Comparison of ENCODE assay signal across 1 cellular context in the genomic region with DNA sequence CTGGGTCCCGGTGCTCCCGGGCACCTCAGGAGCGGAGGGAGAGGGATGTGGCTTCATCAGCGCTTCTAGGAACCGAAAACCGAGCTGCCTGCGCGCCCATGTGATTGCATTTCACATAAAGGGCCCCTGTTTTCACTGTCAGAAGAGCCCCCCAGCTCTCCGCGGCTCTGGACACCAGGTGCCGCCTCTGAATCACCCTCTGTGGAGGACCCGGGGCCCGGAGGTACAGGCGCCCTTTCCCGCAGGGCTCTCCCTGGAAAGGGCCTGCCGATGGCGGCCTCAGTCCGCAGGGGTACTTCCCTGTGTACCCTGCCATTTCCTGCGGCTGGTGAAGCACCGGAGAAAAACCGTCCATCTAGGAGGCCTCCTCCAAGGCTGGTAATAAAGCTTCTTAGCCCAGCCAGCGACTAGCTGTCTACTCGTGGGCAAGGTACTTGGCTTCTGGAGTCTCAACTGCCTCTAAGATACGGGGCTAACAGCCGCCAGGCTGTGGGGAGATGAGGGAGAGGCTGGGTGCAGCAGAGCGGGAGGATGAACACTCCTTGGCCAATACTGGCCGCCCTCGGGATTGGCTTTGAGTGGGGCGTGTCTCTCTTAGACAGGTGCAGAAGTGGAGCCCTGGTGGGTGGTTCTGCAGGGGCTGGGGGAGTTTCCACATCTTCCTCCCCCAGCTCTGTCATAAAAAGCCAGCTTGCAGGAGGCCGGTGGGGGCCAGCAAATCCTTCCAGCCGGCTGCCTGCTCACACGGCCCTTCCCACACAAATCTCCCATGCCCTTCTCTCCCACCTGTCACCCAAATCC.
TF ChIP-seq lines count a peak whose summit lies in the region.

No MANE protein-coding gene starts in this region.

TF ChIP-seq in HepG2, 621 proteins besides CTCF, POLR2A, EP300 and RAD21 (continued from another document):
- TF ChIP-seq ZNF33A (CRISPR knock-in tag; IDR thresholded peaks at IDR 0.05; ENCODE audit: borderline replicate concordance), result no peak
- no peak for TF ChIP-seq MAZ (IDR thresholded peaks at IDR 0.05; ENCODE audit: borderline replicate concordance, low read depth, low read length)
- TF ChIP-seq MAZ (CRISPR knock-in tag; IDR thresholded peaks at IDR 0.05; ENCODE audit: low read depth), result no peak
- no peak for TF ChIP-seq IRX3 (CRISPR knock-in tag; IDR thresholded peaks at IDR 0.05; ENCODE audit: borderline replicate concordance, low read depth)
- TF ChIP-seq, protein P1, sequence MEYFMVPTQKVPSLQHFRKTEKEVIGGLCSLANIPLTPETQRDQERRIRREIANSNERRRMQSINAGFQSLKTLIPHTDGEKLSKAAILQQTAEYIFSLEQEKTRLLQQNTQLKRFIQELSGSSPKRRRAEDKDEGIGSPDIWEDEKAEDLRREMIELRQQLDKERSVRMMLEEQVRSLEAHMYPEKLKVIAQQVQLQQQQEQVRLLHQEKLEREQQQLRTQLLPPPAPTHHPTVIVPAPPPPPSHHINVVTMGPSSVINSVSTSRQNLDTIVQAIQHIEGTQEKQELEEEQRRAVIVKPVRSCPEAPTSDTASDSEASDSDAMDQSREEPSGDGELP (IDR thresholded peaks at IDR 0.05; ENCODE audit: borderline replicate concordance, low read depth), result no peak
- TF ChIP-seq KLF11 (CRISPR knock-in tag; IDR thresholded peaks at IDR 0.05), result no peak
- TF ChIP-seq CC2D1A (CRISPR knock-in tag; IDR thresholded peaks at IDR 0.05), result no peak
- TF ChIP-seq, protein P2, sequence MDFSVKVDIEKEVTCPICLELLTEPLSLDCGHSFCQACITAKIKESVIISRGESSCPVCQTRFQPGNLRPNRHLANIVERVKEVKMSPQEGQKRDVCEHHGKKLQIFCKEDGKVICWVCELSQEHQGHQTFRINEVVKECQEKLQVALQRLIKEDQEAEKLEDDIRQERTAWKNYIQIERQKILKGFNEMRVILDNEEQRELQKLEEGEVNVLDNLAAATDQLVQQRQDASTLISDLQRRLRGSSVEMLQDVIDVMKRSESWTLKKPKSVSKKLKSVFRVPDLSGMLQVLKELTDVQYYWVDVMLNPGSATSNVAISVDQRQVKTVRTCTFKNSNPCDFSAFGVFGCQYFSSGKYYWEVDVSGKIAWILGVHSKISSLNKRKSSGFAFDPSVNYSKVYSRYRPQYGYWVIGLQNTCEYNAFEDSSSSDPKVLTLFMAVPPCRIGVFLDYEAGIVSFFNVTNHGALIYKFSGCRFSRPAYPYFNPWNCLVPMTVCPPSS (IDR thresholded peaks at IDR 0.05), result no peak
- TF ChIP-seq, protein P3, sequence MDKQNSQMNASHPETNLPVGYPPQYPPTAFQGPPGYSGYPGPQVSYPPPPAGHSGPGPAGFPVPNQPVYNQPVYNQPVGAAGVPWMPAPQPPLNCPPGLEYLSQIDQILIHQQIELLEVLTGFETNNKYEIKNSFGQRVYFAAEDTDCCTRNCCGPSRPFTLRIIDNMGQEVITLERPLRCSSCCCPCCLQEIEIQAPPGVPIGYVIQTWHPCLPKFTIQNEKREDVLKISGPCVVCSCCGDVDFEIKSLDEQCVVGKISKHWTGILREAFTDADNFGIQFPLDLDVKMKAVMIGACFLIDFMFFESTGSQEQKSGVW (CRISPR knock-in tag; IDR thresholded peaks at IDR 0.05; ENCODE audit: borderline replicate concordance), result no peak
- no peak for TF ChIP-seq SKI (IDR thresholded peaks at IDR 0.05; ENCODE audit: partially characterized antibody)
- TF ChIP-seq ZNF691 (CRISPR knock-in tag; IDR thresholded peaks at IDR 0.05; ENCODE audit: borderline replicate concordance, low read depth), result no peak
